ENCODE assay signal across 8 cellular contexts in the genomic region with DNA sequence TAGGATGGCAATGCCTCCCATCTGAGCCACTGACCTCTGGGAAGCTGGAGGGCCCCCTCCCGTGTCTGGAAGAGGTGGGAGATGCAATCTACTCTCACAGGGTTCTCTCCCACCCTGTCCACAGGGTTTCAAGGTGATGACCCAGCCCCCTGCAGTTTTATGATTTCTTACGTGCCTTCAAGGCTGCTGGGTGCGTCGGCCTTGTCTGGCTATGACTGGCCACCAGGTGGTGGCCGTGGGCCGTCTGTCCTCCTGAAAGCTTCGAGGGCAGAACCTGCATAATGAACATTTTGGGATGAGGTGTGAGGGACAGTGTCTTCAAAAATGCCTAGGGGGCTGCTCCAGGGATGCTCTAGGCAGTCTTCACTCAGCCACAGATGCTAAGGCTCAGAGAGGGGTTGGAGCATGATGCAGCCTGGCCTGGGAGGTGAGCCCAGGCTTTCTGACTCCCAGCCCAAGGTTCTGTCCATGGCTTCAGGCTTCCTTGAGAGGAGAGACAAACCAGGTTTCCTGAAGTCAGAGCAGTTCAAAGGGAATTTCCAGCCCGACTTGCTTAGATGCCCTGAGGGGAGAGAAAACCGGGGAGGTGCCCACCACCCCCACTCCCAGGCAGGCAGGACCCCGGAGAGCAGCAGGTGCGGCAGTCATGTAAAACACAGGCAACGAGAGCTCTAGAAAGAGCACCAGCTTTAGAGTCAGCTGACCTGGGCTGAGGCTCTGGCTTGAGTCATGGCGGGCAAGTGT. TPM values are rescaled to one million over a fixed set of nuclear protein-coding genes. Genes with fewer than 3 reads are reported as not detected.
DNase-seq lines count a peak whose midpoint lies in the region; ATAC-seq and TF ChIP-seq lines count a peak whose summit lies in the region.

No MANE protein-coding gene starts in this region.

- DNase-seq in A673 (ENCODE audit: low spot score) (peak; percentile 41), ELF-1 (ENCODE audit: low read depth, low spot score) (peak; percentile 82), NCI-H1105 treated with DMSO at 0.1 percent for 48 hours (lab: John Stamatoyannopoulos, UW) (peak; percentile 6), T47D (ENCODE audit: low read depth in 1 of 2, low spot score in 1 of 2) (peak; percentile 62 to 66), activated gamma-delta T cell (lab: John Stamatoyannopoulos, UW) (no peak), HK-2 (ENCODE audit: unreplicated experiment) (no peak)

- H3K4me1 ChIP-seq in A673 (ENCODE audit: insufficient read depth, low read length, poor library complexity, severe bottlenecking) (no peaks in the 10 kb centered on the region), liver (ENCODE audit: control insufficient read depth in 4 of 4, insufficient read depth in 4 of 4, low read length in 3 of 4) (peaks cover 0 to 2% (median 0%) of the 10 kb centered on the region in 4 donors)

- H3K4me3 ChIP-seq in A673 (ENCODE audit: low read depth, low read length, poor library complexity, severe bottlenecking) = no peak overlapping the region
- H3K4me3 ChIP-seq in liver (ENCODE audit: low read depth in 1 of 3, low read length in 3 of 3) = no peak overlapping the region

- CTCF ChIA-PET in A673 (lab: Charles Lee) = no interaction called here

- H3K27me3 ChIP-seq in A673 (replicated peaks; ENCODE audit: insufficient read depth, low read depth, low read length, poor library complexity) (peaks cover 12% of the 10 kb centered on the region), liver (ENCODE audit: control insufficient read depth in 4 of 4, insufficient read depth in 4 of 4, low read length in 3 of 4) (no peaks in the 10 kb centered on the region)

- intact Hi-C loops in A673 (cut with micrococcal nuclease; ENCODE audit: unreplicated experiment) = loop anchor here (10.0 kb wide), 1 partner anchor 177 kb away; no protein-coding TSS in a partner anchor

- BruUV-seq in A673 (replicated peaks; lab: Mats Ljungman, UMichigan) = no TSS peak

- no peak for ATAC-seq in GM19455 (IDR thresholded peaks at IDR 0.05; ENCODE audit: unreplicated experiment)

- no peaks in the 10 kb centered on the region for H3K9me3 ChIP-seq in A673 (ENCODE audit: low read depth, low read length, poor library complexity, severe bottlenecking)
- H3K9me3 ChIP-seq in liver (ENCODE audit: control insufficient read depth in 4 of 4, low read length in 3 of 4) = no peaks in the 10 kb centered on the region

- TF ChIP-seq RAD21 in liver (IDR thresholded peaks at IDR 0.05) = peak; percentile 74 to 86

- H3K27ac ChIP-seq in A673 (ENCODE audit: low read depth, low read length, poor library complexity, severe bottlenecking) (no peak overlapping the region), liver (ENCODE audit: low read depth in 1 of 2, low read length in 2 of 2) (no peak overlapping the region)

- no peaks in the 10 kb centered on the region for H3K36me3 ChIP-seq in A673 (ENCODE audit: insufficient read depth, low read length, poor library complexity, severe bottlenecking)
- no peaks in the 10 kb centered on the region for H3K36me3 ChIP-seq in liver (ENCODE audit: control insufficient read depth in 4 of 4, insufficient read depth in 3 of 4, low read depth in 1 of 4, low read length in 3 of 4)

- H3K9ac ChIP-seq in liver (ENCODE audit: low read depth in 1 of 2, low read length in 2 of 2) = no peak overlapping the region

- in situ Hi-C loops in T47D (cut with HindIII; ENCODE audit: low pct_unique_long_range_greater_than_20kb, low sequenced_read_pairs) = no loop called here

- POLR2A ChIA-PET in A673 (lab: Charles Lee; ENCODE audit: low non-redundant PET) = no interaction called here

- TF ChIP-seq CTCF in A673 (conservative IDR thresholded peaks at IDR 0.05; ENCODE audit: low read depth, low read length) (peak; percentile 56), liver (IDR thresholded peaks at IDR 0.05; ENCODE audit: low read depth, low read length, missing input control) (peak; percentile 49)

- 34% methylated on average over 13 of the region's 13 CpGs for WGBS in liver

TF ChIP-seq in liver, 16 proteins besides CTCF, POLR2A, EP300 and RAD21:
- no peak for TF ChIP-seq HNF4G (IDR thresholded peaks at IDR 0.05)
- TF ChIP-seq JUND (IDR thresholded peaks at IDR 0.05) = no peak
- TF ChIP-seq, protein P1, sequence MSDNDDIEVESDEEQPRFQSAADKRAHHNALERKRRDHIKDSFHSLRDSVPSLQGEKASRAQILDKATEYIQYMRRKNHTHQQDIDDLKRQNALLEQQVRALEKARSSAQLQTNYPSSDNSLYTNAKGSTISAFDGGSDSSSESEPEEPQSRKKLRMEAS (IDR thresholded peaks at IDR 0.05) = no peak
- no peak for TF ChIP-seq GABPA (IDR thresholded peaks at IDR 0.05 in 1 of 2, conservative IDR thresholded peaks at IDR 0.05 in 1 of 2)
- TF ChIP-seq YY1 (IDR thresholded peaks at IDR 0.05) = no peak
- no peak for TF ChIP-seq EGR1 (IDR thresholded peaks at IDR 0.05; ENCODE audit: low read depth in 2 of 2)
- TF ChIP-seq, protein P2, sequence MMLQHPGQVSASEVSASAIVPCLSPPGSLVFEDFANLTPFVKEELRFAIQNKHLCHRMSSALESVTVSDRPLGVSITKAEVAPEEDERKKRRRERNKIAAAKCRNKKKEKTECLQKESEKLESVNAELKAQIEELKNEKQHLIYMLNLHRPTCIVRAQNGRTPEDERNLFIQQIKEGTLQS (IDR thresholded peaks at IDR 0.05) = no peak
- TF ChIP-seq, protein P3, sequence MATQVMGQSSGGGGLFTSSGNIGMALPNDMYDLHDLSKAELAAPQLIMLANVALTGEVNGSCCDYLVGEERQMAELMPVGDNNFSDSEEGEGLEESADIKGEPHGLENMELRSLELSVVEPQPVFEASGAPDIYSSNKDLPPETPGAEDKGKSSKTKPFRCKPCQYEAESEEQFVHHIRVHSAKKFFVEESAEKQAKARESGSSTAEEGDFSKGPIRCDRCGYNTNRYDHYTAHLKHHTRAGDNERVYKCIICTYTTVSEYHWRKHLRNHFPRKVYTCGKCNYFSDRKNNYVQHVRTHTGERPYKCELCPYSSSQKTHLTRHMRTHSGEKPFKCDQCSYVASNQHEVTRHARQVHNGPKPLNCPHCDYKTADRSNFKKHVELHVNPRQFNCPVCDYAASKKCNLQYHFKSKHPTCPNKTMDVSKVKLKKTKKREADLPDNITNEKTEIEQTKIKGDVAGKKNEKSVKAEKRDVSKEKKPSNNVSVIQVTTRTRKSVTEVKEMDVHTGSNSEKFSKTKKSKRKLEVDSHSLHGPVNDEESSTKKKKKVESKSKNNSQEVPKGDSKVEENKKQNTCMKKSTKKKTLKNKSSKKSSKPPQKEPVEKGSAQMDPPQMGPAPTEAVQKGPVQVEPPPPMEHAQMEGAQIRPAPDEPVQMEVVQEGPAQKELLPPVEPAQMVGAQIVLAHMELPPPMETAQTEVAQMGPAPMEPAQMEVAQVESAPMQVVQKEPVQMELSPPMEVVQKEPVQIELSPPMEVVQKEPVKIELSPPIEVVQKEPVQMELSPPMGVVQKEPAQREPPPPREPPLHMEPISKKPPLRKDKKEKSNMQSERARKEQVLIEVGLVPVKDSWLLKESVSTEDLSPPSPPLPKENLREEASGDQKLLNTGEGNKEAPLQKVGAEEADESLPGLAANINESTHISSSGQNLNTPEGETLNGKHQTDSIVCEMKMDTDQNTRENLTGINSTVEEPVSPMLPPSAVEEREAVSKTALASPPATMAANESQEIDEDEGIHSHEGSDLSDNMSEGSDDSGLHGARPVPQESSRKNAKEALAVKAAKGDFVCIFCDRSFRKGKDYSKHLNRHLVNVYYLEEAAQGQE (IDR thresholded peaks at IDR 0.05) = no peak

RNA-seq across cellular contexts. Expression of a gene that starts 18.7 kb away (rescaled TPM):
- 1.8 and 3.3 TPM in 2 replicates for total RNA-seq in A673 (2021)
- total RNA-seq in liver = 10 to 100 TPM in 1 of 2 donors, 1 to 10 TPM in 1; 6.8 to 36.5 TPM
- polyA plus RNA-seq in liver = 10 to 100 TPM; 14.1 to 14.5 TPM

RNA-seq across cellular contexts. Expression of a gene that starts 36.4 kb away (rescaled TPM):
- total RNA-seq in A673 (2021) (44.4 and 52.4 TPM in 2 replicates), liver (10 to 100 TPM; 13.1 to 19.2 TPM)
- polyA plus RNA-seq in liver = 1 to 10 TPM; 2.8 to 8.0 TPM

Comparison
In these comparisons a context has a peak if more than half of its experiments do, and no peak if none do; other contexts are left out.
1. DNase-seq: peak in A673 (single experiment), ELF-1 (single experiment), NCI-H1105 treated with DMSO at 0.1 percent for 48 hours (single experiment) and T47D (2 of 2); none in activated gamma-delta T cell (single experiment) and HK-2 (single experiment).